Comparison of ENCODE assay signal across 8 cellular contexts in genomic region chr6:53437557-53438202, GRCh38.
DNase-seq lines count a peak whose midpoint lies in the region; ATAC-seq lines count a peak whose summit lies in the region.

No MANE protein-coding gene starts in this region.

- intact Hi-C loops in Right ventricle myocardium superior (cut with DNase I) (no loop called here), cardiac septum (cut with DNase I) (no loop called here)

- ATAC-seq in Right ventricle myocardium superior (ENCODE audit: poor library complexity): peak; percentile 39
- ATAC-seq in HG02870 (IDR thresholded peaks at IDR 0.05; ENCODE audit: unreplicated experiment): peak; percentile 41
- no peak for ATAC-seq in HG02981 (IDR thresholded peaks at IDR 0.05; ENCODE audit: unreplicated experiment)

- peak overlapping the region; percentile 60 for H3K27ac ChIP-seq in angular gyrus (ENCODE audit: low read depth, low read length)

- DNase-seq in Right ventricle myocardium superior: no peak
- DNase-seq in cardiac septum (ENCODE audit: low spot score): no peak
- DNase-seq in NCI-H748 treated with DMSO at 0.1 percent for 48 hours (lab: John Stamatoyannopoulos, UW): peak; percentile 80
- DNase-seq in hippocampal formation (lab: John Stamatoyannopoulos, UW): peak; percentile 14 to 59
- DNase-seq in smooth muscle cell of the brain vasculature (ENCODE audit: low read depth, low spot score): peak; percentile 45

Comparison
In these comparisons a context has a peak if more than half of its experiments do, and no peak if none do; other contexts are left out.
1. DNase-seq: peak in NCI-H748 treated with DMSO at 0.1 percent for 48 hours (single experiment), hippocampal formation (2 of 2) and smooth muscle cell of the brain vasculature (single experiment); none in Right ventricle myocardium superior (single experiment) and cardiac septum (single experiment).